ENCODE assay signal across 21 cellular contexts in genomic region chr4:77226939-77227705, GRCh38.
"Had no signal": no experiment of that assay in that cellular context is flagged by ENCODE, and none has a peak within 500 bp of the region (broad histone marks: within the 10 kb centered on the region; RNA-seq: fewer than 3 reads in every experiment).

No MANE protein-coding gene starts in this region.

- H3K27me3 ChIP-seq: right lobe of liver, suprapubic skin, thyroid gland, upper lobe of left lung, uterus had no signal

- H3K4me1 ChIP-seq: gastroesophageal sphincter, pancreas, prostate gland, right lobe of liver, thyroid gland, upper lobe of left lung, uterus had no signal

- ATAC-seq: effector memory CD8-positive, alpha-beta T cell; gastroesophageal sphincter; left lobe of liver; naive thymus-derived CD4-positive, alpha-beta T cell; pancreas; right lobe of liver; stimulated activated effector memory CD8-positive, alpha-beta T cell treated with anti-CD3 and anti-CD28 coated beads, Interleukin-12 subunit alpha, Interleukin-12 subunit beta, amount 100 ng/mL, for 72 hours; stimulated activated naive CD8-positive, alpha-beta T cell treated with anti-CD3 and anti-CD28 coated beads, Interleukin-15, Interleukin-2, amounts not matched to agents 100 U/mL and 50 U/mL, for 24 hours had no signal

- DNase-seq: effector memory CD8-positive, alpha-beta T cell; esophagus squamous epithelium; foreskin fibroblast; glutamatergic neuron; islet precursor cell; mammary epithelial cell; naive thymus-derived CD4-positive, alpha-beta T cell; pancreas; right lobe of liver; stimulated activated CD4-positive, alpha-beta T cell treated with anti-CD3 and anti-CD28 coated beads, Interleukin-4, amount 100 ng/mL, for 1 hour; stimulated activated CD8-positive, alpha-beta memory T cell treated with anti-CD3 and anti-CD28 coated beads, Interleukin-4, amount 100 ng/mL, for 48 hours; stimulated activated naive CD8-positive, alpha-beta T cell treated with anti-CD3 and anti-CD28 coated beads, Interleukin-15, Interleukin-2, amounts not matched to agents 100 U/mL and 50 U/mL, for 24 hours; thyroid gland; upper lobe of left lung; uterus had no signal

- FAIRE-seq: pancreas had no signal

- H3K27ac ChIP-seq: epithelial cell of prostate, gastroesophageal sphincter, pancreas, prostate gland, right lobe of liver, suprapubic skin, thyroid gland, upper lobe of left lung, uterus had no signal

- H3K9me3 ChIP-seq: pancreas, prostate gland, right lobe of liver, thyroid gland, uterus had no signal

- H3K4me3 ChIP-seq: esophagus squamous epithelium, gastroesophageal sphincter, pancreas, prostate gland, right lobe of liver, suprapubic skin, thyroid gland, upper lobe of left lung, uterus had no signal

- H3K36me3 ChIP-seq: esophagus squamous epithelium, gastroesophageal sphincter, pancreas, prostate gland, right lobe of liver, suprapubic skin, thyroid gland, upper lobe of left lung, uterus had no signal
